Comparison of ENCODE assay signal across 10 cellular contexts in genomic region chr13:99028890-99029289, GRCh38. TPM values are rescaled to one million over a fixed set of nuclear protein-coding genes. Genes with fewer than 3 reads are reported as not detected.
DNase-seq lines count a peak whose midpoint lies in the region; ATAC-seq and TF ChIP-seq lines count a peak whose summit lies in the region.
"Had no signal": no experiment of that assay in that cellular context is flagged by ENCODE, and none has a peak within 500 bp of the region (broad histone marks: within the 10 kb centered on the region; RNA-seq: fewer than 3 reads in every experiment).

No MANE protein-coding gene starts in this region.

- no peaks in the 10 kb centered on the region for H3K36me3 ChIP-seq in transverse colon
- H3K36me3 ChIP-seq in prostate gland = no peaks in the 10 kb centered on the region
- no peaks in the 10 kb centered on the region for H3K36me3 ChIP-seq in sigmoid colon

- peaks cover 38% of the 10 kb centered on the region for H3K4me1 Mint-ChIP-seq in T-helper 17 cell

- H3K27me3 ChIP-seq in transverse colon (no peaks in the 10 kb centered on the region), prostate gland (replicated peaks; ENCODE audit: insufficient read depth) (no peaks in the 10 kb centered on the region), sigmoid colon (no peaks in the 10 kb centered on the region)

- H3K4me3 Mint-ChIP-seq in T-helper 17 cell = no peak overlapping the region

- peak overlapping the region; percentile 24 for H3K27ac Mint-ChIP-seq in T-helper 17 cell

- TF ChIP-seq POLR2A in transverse colon (IDR thresholded peaks at IDR 0.05) (no peak), prostate gland (IDR thresholded peaks at IDR 0.05) (no peak), sigmoid colon (IDR thresholded peaks at IDR 0.05) (no peak)

- in situ Hi-C loops in transverse colon (cut with MboI; ENCODE audit: low pct_ligation_motif_present in 1 of 4, low pct_unique_long_range_greater_than_20kb in 1 of 4, low sequenced_read_pairs in 3 of 4) = no loop called here

- peaks cover 0 to under 1% (median 0%) of the 10 kb centered on the region in 4 donors for H3K4me1 ChIP-seq in transverse colon
- H3K4me1 ChIP-seq in prostate gland (replicated peaks) = no peaks in the 10 kb centered on the region
- H3K4me1 ChIP-seq in sigmoid colon = peaks cover 0 to 23% (median 6%) of the 10 kb centered on the region in 4 donors

- H3K4me3 ChIP-seq in fibroblast of pulmonary artery (replicated peaks; ENCODE audit: low read depth, low read length) (no peak overlapping the region), transverse colon (no peak overlapping the region), prostate gland (no peak overlapping the region), sigmoid colon (no peak overlapping the region)

- intact Hi-C loops in transverse colon (cut with DNase I; ENCODE audit: low total_unique reads) (no loop called here), prostate gland (cut with DNase I) (no loop called here), sigmoid colon (cut with DNase I) (no loop called here)

- DNase-seq in activated naive CD4-positive, alpha-beta T cell treated with Interleukin-2 at 50 U/mL for 16 hours = peak; percentile 42
- no peak for DNase-seq in activated naive CD4-positive, alpha-beta T cell (lab: John Stamatoyannopoulos, UW)
- DNase-seq in T-helper 17 cell (peak in 1 of 3 donors; percentile 14), fibroblast of pulmonary artery (ENCODE audit: low read depth) (no peak), transverse colon (no peak), Ammon's horn (ENCODE audit: low spot score) (no peak), prostate gland (ENCODE audit: low spot score) (no peak), sigmoid colon (no peak)
- DNase-seq: DMS79 treated with DMSO at 0.1 percent for 48 hours, retina had no signal

- peak; percentile 87 for ATAC-seq in T-helper 17 cell

- TF ChIP-seq EP300 in transverse colon (IDR thresholded peaks at IDR 0.05; ENCODE audit: low read depth) (no peak), sigmoid colon (IDR thresholded peaks at IDR 0.05) (no peak)

- H3K9me3 ChIP-seq in T-helper 17 cell (ENCODE audit: control insufficient read depth, low read length, poor library complexity, severe bottlenecking) = peaks cover 3% of the 10 kb centered on the region
- H3K9me3 ChIP-seq in transverse colon = peaks cover 0 to 7% of the 10 kb centered on the region in 2 donors
- H3K9me3 ChIP-seq in prostate gland = no peaks in the 10 kb centered on the region
- H3K9me3 ChIP-seq in sigmoid colon = no peaks in the 10 kb centered on the region

- TF ChIP-seq CTCF in fibroblast of pulmonary artery (IDR thresholded peaks at IDR 0.05; ENCODE audit: low read length, missing control alignments) = peak; percentile 13
- TF ChIP-seq CTCF in transverse colon (IDR thresholded peaks at IDR 0.05) = peak in 4 of 5 experiments; percentile 16 to 40 (median 22)
- TF ChIP-seq CTCF in prostate gland (IDR thresholded peaks at IDR 0.05) = peak in 1 of 4 experiments; percentile 21
- no peak for TF ChIP-seq CTCF in sigmoid colon (IDR thresholded peaks at IDR 0.05)

- no peaks in the 10 kb centered on the region for H3K36me3 Mint-ChIP-seq in T-helper 17 cell (ENCODE audit: low read depth)

- H3K27ac ChIP-seq in transverse colon (no peak overlapping the region), prostate gland (no peak overlapping the region), sigmoid colon (no peak overlapping the region)

- no peaks in the 10 kb centered on the region for H3K27me3 Mint-ChIP-seq in T-helper 17 cell

RNA-seq across cellular contexts. Expression of gene DOCK9, which starts 51.0 kb away (rescaled TPM):
- total RNA-seq in T-helper 17 cell (100 to 1,000 TPM in 1 of 2 donors, 10 to 100 TPM in 1; 95.2 to 119 TPM), transverse colon (100 to 1,000 TPM in 1 of 4 donors, 10 to 100 TPM in 3; 44.5 to 120 (median 71.4) TPM), prostate gland (100 to 1,000 TPM; 107 to 117 TPM), sigmoid colon (100 to 1,000 TPM in 1 of 4 donors, 10 to 100 TPM in 3; 60.4 to 126 (median 83.6) TPM)
- 10 to 100 TPM; 10.8 to 34.1 (median 19.4) TPM for polyA plus RNA-seq in sigmoid colon

Comparison
In these comparisons a context has a peak if more than half of its experiments do, and no peak if none do; other contexts are left out.
1. CTCF ChIP-seq: peak in fibroblast of pulmonary artery (single experiment) and transverse colon (4 of 5); none in sigmoid colon (0 of 4).